8 cellular contexts compared by ENCODE assay signal in the genomic region with DNA sequence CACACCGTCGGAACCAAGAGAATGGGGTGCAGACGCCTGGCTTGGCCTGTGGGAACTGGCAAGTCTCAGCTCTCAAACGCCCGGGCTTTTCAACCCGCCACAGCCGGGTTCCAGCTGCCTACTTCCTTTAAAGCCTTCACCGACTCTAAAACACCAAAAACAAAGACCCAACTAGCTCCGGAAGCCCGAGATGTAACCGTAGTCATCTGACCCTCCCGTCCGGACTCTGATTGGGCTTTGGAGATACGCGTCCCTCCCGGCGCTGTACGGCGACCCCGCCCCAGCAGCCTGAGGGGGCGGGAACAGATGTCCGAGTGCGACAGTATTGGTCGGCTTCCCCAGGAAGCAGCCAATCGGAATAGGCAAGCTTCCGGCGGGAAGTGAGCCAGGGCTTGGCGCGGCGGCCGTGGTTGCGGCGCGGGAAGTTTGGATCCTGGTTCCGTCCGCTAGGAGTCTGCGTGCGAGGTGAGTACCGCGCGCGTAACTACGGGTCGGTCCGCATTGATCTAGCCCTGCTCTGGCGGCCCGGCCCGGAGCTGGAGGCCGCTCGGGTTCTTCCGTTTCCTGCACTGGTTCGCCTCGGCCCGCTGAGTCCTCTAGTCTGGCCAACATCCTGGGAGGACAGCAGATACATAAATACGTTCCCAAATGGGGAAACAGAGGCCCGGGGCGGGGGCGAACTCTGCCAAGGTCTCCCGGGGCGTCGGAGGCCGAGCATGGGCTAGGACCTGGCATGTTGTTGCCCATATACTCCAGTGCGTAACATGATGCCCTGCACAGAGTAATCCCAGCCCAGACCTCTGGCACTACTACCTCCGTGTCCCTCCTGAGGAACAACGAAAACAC. TPM values are rescaled to one million over a fixed set of nuclear protein-coding genes. Genes with fewer than 3 reads are reported as not detected.
A peak's percentile ranks its signal among the peaks of the same experiment; 100 is the strongest.
DNase-seq lines count a peak whose midpoint lies in the region; ATAC-seq and FAIRE-seq lines count a peak whose summit lies in the region.

TSS of gene BLM (plus strand) at position 371 of the 846 bp plus-strand sequence. CDS start 30,047 bp downstream, outside the sequence.

- peaks cover 4% of the 10 kb centered on the region for H3K4me1 ChIP-seq in endocrine pancreas (ENCODE audit: control insufficient read depth, insufficient read depth, low read length)
- H3K4me1 ChIP-seq in mesenchymal stem cell (ENCODE audit: control insufficient read depth, insufficient read depth, low read depth, low read length) = peaks cover 3% of the 10 kb centered on the region

- no peak within 1 kb of the TSS for H3K23ac ChIP-seq in mesenchymal stem cell (ENCODE audit: low read length in 2 of 2)

- peak within 1 kb of the TSS in 1 of 2 experiments; percentile 17 for H2BK12ac ChIP-seq in mesenchymal stem cell (ENCODE audit: low read length in 2 of 2)

- peak within 1 kb of the TSS; percentile 86 for H3K4me2 ChIP-seq in mesenchymal stem cell (ENCODE audit: low read length, poor library complexity, severe bottlenecking)

- peak within 1 kb of the TSS; percentile 25 for H4K91ac ChIP-seq in mesenchymal stem cell (ENCODE audit: low read length)

- H2BK120ac ChIP-seq in mesenchymal stem cell (ENCODE audit: low read depth, low read length) = peak within 1 kb of the TSS; percentile 82

- H2BK15ac ChIP-seq in mesenchymal stem cell (ENCODE audit: low read depth, poor library complexity, severe bottlenecking) = no peak within 1 kb of the TSS

- H3K4me3 ChIP-seq in endocrine pancreas (ENCODE audit: control insufficient read depth, insufficient read depth, low read length) (peak within 1 kb of the TSS; percentile 81), mesenchymal stem cell (ENCODE audit: insufficient read depth in 1 of 2, low read depth in 1 of 2, low read length in 2 of 2) (peak within 1 kb of the TSS; percentile 86 to 90)

- in situ Hi-C loops in Caki2 (cut with HindIII; ENCODE audit: low pct_unique_long_range_greater_than_20kb, low sequenced_read_pairs) = no loop called here

- H3K27ac ChIP-seq in mesenchymal stem cell (ENCODE audit: low read length, poor library complexity, severe bottlenecking) = peak within 1 kb of the TSS; percentile 88

- H3K9me3 ChIP-seq in endocrine pancreas (ENCODE audit: control insufficient read depth, low read length) (no peaks in the 10 kb centered on the region), mesenchymal stem cell (ENCODE audit: control insufficient read depth, low read length) (no peaks in the 10 kb centered on the region)

- H3K79me1 ChIP-seq in mesenchymal stem cell (replicated peaks; ENCODE audit: low read length, poor library complexity, severe bottlenecking) = peaks cover 11% of the 10 kb centered on the region

- FAIRE-seq in HTR-8/SVneo (lab: Jason Lieb, UNC) = peak; percentile 77

- ATAC-seq in GM21367 (IDR thresholded peaks at IDR 0.05; ENCODE audit: unreplicated experiment) = peak; percentile 96

- H2BK5ac ChIP-seq in mesenchymal stem cell (ENCODE audit: low read depth, low read length, poor library complexity, severe bottlenecking) = no peak within 1 kb of the TSS

- H3K14ac ChIP-seq in mesenchymal stem cell (ENCODE audit: low read length in 2 of 2) = peak within 1 kb of the TSS in 1 of 2 experiments; percentile 3

- H3K27me3 ChIP-seq in endocrine pancreas (ENCODE audit: control insufficient read depth, insufficient read depth, low read length) (no peaks in the 10 kb centered on the region), mesenchymal stem cell (ENCODE audit: control insufficient read depth in 1 of 2, insufficient read depth in 1 of 2, low read length in 2 of 2) (no peaks in the 10 kb centered on the region)

- H2AFZ ChIP-seq in mesenchymal stem cell (ENCODE audit: low read depth, low read length) = peak within 1 kb of the TSS; percentile 96

- peak within 1 kb of the TSS in 1 of 2 experiments; percentile 7 for H3K18ac ChIP-seq in mesenchymal stem cell (ENCODE audit: low read depth in 1 of 2, low read length in 2 of 2)

- peak within 1 kb of the TSS; percentile 65 for H3K9ac ChIP-seq in endocrine pancreas (ENCODE audit: control insufficient read depth, insufficient read depth, low read length)
- H3K9ac ChIP-seq in mesenchymal stem cell (ENCODE audit: low read length) = peak within 1 kb of the TSS; percentile 91

- H3K4ac ChIP-seq in mesenchymal stem cell (ENCODE audit: low read depth in 1 of 2, low read length in 2 of 2) = peak within 1 kb of the TSS; percentile 35 to 88

- DNase-seq in Caki2 (ENCODE audit: low read depth) (peak; percentile 97), HTR-8/SVneo (ENCODE audit: insufficient read length, low spot score) (peak; percentile 98), NOMO-1 treated with dmso at 0.1 percent for 144 hours (lab: John Stamatoyannopoulos, UW; ENCODE audit: unreplicated experiment) (peak; percentile 95), mesenchymal stem cell (peak; percentile 97)
- peak; percentile 81 to 85 (median 81) for DNase-seq in activated CD8-positive, alpha-beta memory T cell treated with anti-CD3 and anti-CD28 coated beads for 48 hours (ENCODE audit: low read depth in 2 of 3, low spot score in 2 of 3)
- peak; percentile 90 for DNase-seq in stimulated activated CD8-positive, alpha-beta memory T cell treated with anti-CD3 and anti-CD28 coated beads, Interleukin-12 subunit alpha, Interleukin-12 subunit beta, amount 100 ng/mL, for 4 hours (ENCODE audit: low read depth)

- WGBS in mesenchymal stem cell = under 1% methylated on average over 65 of the region's 65 CpGs

- no peak within 1 kb of the TSS for H2AK5ac ChIP-seq in mesenchymal stem cell (ENCODE audit: low read length, severe bottlenecking)

- H3K36me3 ChIP-seq in endocrine pancreas (ENCODE audit: control insufficient read depth, insufficient read depth, low read length) (no peaks in the 10 kb centered on the region), mesenchymal stem cell (ENCODE audit: control insufficient read depth in 1 of 2, insufficient read depth in 2 of 2, low read depth in 1 of 2, low read length in 2 of 2) (no peaks in the 10 kb centered on the region)

- peak within 1 kb of the TSS; percentile 78 for H4K8ac ChIP-seq in mesenchymal stem cell (ENCODE audit: low read length)

RNA-seq across cellular contexts. Expression of gene BLM, which starts in this region (rescaled TPM):
- 12.5 and 14.1 TPM in 2 replicates for total RNA-seq in Caki2 (2014; rRNA removed; shearing (Covaris generic); ENCODE audit: low replicate concordance)
- 2.2 TPM for polyA plus RNA-seq in mesenchymal stem cell (2013, experiment 1 of 2)
- 1.6 TPM for polyA plus RNA-seq in mesenchymal stem cell (2013, experiment 2 of 2)

Comparison
In these comparisons a context has a peak if more than half of its experiments do, and no peak if none do; other contexts are left out.
1. Peak in every context shown above with its lines: DNase-seq, ATAC-seq, H3K4me3 ChIP-seq and H3K27ac ChIP-seq.